Comparison of ENCODE assay signal across 8 cellular contexts in the genomic region with DNA sequence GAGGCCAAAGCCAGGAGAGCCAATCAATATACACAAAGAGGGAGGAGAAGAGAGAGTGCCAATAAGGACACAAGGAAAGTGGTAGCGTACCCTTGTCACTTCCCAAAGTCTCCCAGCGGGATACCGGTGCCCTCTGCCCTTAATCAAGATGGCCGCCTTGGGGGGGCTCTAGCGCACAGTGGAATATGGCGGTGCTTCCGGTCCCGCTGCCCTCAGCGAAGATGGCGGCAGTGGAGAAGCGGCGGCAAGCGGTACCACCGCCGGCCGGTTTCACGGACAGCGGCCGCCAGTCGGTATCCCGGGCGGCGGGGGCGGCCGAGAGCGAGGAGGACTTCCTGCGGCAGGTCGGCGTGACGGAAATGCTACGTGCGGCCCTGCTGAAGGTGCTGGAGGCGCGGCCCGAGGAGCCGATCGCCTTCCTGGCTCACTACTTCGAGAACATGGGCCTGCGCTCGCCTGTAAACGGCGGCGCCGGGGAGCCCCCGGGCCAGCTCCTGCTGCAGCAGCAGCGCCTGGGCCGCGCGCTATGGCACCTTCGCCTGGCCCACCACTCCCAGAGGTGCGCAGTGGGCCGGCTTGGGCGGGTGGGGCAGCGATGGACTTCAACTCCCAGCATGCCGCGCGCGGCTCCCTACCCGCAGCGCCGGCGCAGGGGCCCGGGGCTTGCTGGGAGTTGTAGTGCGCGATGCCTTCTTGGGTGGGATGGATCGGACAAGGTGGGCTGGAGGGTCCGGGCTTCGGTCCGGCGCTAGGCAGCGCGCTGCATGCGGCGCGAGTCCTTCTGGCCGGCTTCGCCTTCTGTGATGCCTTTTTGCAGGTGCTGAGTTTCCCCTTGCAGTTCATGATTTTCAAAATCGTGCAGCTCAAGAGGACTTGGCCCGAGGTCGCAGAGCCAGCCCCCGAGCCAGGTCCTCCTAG. TPM values are rescaled to one million over a fixed set of nuclear protein-coding genes. Genes with fewer than 3 reads are reported as not detected.
DNase-seq lines count a peak whose midpoint lies in the region; ATAC-seq and TF ChIP-seq lines count a peak whose summit lies in the region.

A gene with protein sequence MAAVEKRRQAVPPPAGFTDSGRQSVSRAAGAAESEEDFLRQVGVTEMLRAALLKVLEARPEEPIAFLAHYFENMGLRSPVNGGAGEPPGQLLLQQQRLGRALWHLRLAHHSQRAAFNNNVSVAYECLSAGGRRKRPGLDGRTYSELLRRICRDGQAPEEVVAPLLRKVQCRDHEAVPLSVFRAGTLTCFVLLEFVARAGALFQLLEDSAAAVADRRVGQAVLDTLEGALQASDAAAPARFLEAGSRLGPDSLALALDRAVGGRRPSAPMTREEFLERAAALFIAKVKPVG (plus strand): TSS at position 212 of the 918 bp plus-strand sequence. CDS start 10 bp downstream, at position 222.

- peaks cover 37% of the 10 kb centered on the region for H3K36me3 Mint-ChIP-seq in effector memory CD8-positive, alpha-beta T cell (ENCODE audit: insufficient read depth)

- CTCF ChIA-PET in activated CD8-positive, alpha-beta memory T cell treated with anti-CD3 and anti-CD28 coated beads for 36 hours (lab: Charles Lee): interaction anchor here (1.0 to 2.0 kb wide), 6 partner anchors 9 to 211 kb away, joined by 3 to 11 read pairs (median 4); no protein-coding TSS in a partner anchor

- H3K27me3 ChIP-seq in BLaER1 (no peaks in the 10 kb centered on the region), mesenchymal stem cell (ENCODE audit: control insufficient read depth in 1 of 2, insufficient read depth in 1 of 2, low read length in 2 of 2) (no peaks in the 10 kb centered on the region)

- no peaks in the 10 kb centered on the region for H3K9me3 ChIP-seq in BLaER1
- H3K9me3 ChIP-seq in mesenchymal stem cell (ENCODE audit: control insufficient read depth, low read length): no peaks in the 10 kb centered on the region

- H3K27me3 Mint-ChIP-seq in effector memory CD8-positive, alpha-beta T cell: no peaks in the 10 kb centered on the region

- peak within 1 kb of the TSS; percentile 83 to 89 for H2BK12ac ChIP-seq in mesenchymal stem cell (ENCODE audit: low read length in 2 of 2)

- H4K20me1 ChIP-seq in BLaER1: peaks cover 5% of the 10 kb centered on the region

- H3K4me3 Mint-ChIP-seq in effector memory CD8-positive, alpha-beta T cell: peak within 1 kb of the TSS; percentile 89 to 93

- peak within 1 kb of the TSS; percentile 97 for H4K91ac ChIP-seq in mesenchymal stem cell (ENCODE audit: low read length)

- H2AFZ ChIP-seq in mesenchymal stem cell (ENCODE audit: low read depth, low read length): peak within 1 kb of the TSS; percentile 97

- H3K4me2 ChIP-seq in BLaER1 (peak within 1 kb of the TSS; percentile 99), mesenchymal stem cell (ENCODE audit: low read length, poor library complexity, severe bottlenecking) (peak within 1 kb of the TSS; percentile 93)

- no peaks in the 10 kb centered on the region for H3K9me3 Mint-ChIP-seq in effector memory CD8-positive, alpha-beta T cell

- H3K23ac ChIP-seq in mesenchymal stem cell (ENCODE audit: low read length in 2 of 2): peak within 1 kb of the TSS in 1 of 2 experiments; percentile 70

- peak within 1 kb of the TSS; percentile 96 for H2BK120ac ChIP-seq in mesenchymal stem cell (ENCODE audit: low read depth, low read length)

- peak within 1 kb of the TSS; percentile 9 for H2AK5ac ChIP-seq in mesenchymal stem cell (ENCODE audit: low read length, severe bottlenecking)

- H3K27ac Mint-ChIP-seq in effector memory CD8-positive, alpha-beta T cell: peak within 1 kb of the TSS; percentile 97 to 98

- H3K4me1 Mint-ChIP-seq in effector memory CD8-positive, alpha-beta T cell (ENCODE audit: low read depth in 2 of 2): peaks cover 32 to 36% of the 10 kb centered on the region in 2 donors

- H3K4ac ChIP-seq in mesenchymal stem cell (ENCODE audit: low read depth in 1 of 2, low read length in 2 of 2): peak within 1 kb of the TSS; percentile 96 to 99

- DNase-seq in NCI-H774 (lab: John Stamatoyannopoulos, UW): peak; percentile 73
- peak in 2 of 3 experiments; percentile 55 to 63 for DNase-seq in effector memory CD8-positive, alpha-beta T cell
- DNase-seq in mesenchymal stem cell: peak; percentile 100
- peak; percentile 68 for DNase-seq in stimulated activated CD8-positive, alpha-beta memory T cell treated with anti-CD3 and anti-CD28 coated beads, Interleukin-12 subunit alpha, Interleukin-12 subunit beta, amount 100 ng/mL, for 24 hours (ENCODE audit: extremely low read depth)

- peaks cover 26% of the 10 kb centered on the region for H3K79me1 ChIP-seq in mesenchymal stem cell (replicated peaks; ENCODE audit: low read length, poor library complexity, severe bottlenecking)

- H3K9ac ChIP-seq in BLaER1: peak within 1 kb of the TSS; percentile 92
- peak within 1 kb of the TSS; percentile 98 for H3K9ac ChIP-seq in mesenchymal stem cell (ENCODE audit: low read length)

- H3K36me3 ChIP-seq in BLaER1 (peaks cover 12% of the 10 kb centered on the region), mesenchymal stem cell (ENCODE audit: control insufficient read depth in 1 of 2, insufficient read depth in 2 of 2, low read depth in 1 of 2, low read length in 2 of 2) (peaks cover 5 to 16% of the 10 kb centered on the region in 2 experiments)

- peak within 1 kb of the TSS in 1 of 2 experiments; percentile 99 for H3K14ac ChIP-seq in mesenchymal stem cell (ENCODE audit: low read length in 2 of 2)

- POLR2A ChIA-PET in activated CD8-positive, alpha-beta memory T cell treated with anti-CD3 and anti-CD28 coated beads for 36 hours (lab: Charles Lee): interaction anchor here (1.3 to 1.6 kb wide), 2 partner anchors 18 to 24 kb away, joined by 4 to 11 read pairs; a partner anchor contains a TSS

- H3K27ac ChIP-seq in BLaER1 (peak within 1 kb of the TSS; percentile 95), mesenchymal stem cell (ENCODE audit: low read length, poor library complexity, severe bottlenecking) (peak within 1 kb of the TSS; percentile 81)

- peak; percentile 59 for TF ChIP-seq POLR2A in GM19193 (IDR thresholded peaks at IDR 0.05; ENCODE audit: extremely low read depth, insufficient read depth, insufficient read length)

- H3K4me1 ChIP-seq in BLaER1 (peaks cover 65% of the 10 kb centered on the region), mesenchymal stem cell (ENCODE audit: control insufficient read depth, insufficient read depth, low read depth, low read length) (peaks cover 31% of the 10 kb centered on the region)

- H3K4me3 ChIP-seq in BLaER1 (peak within 1 kb of the TSS; percentile 91), mesenchymal stem cell (ENCODE audit: insufficient read depth in 1 of 2, low read depth in 1 of 2, low read length in 2 of 2) (peak within 1 kb of the TSS; percentile 86 to 96)

- H2BK15ac ChIP-seq in mesenchymal stem cell (ENCODE audit: low read depth, poor library complexity, severe bottlenecking): peak within 1 kb of the TSS; percentile 96

- H3K18ac ChIP-seq in mesenchymal stem cell (ENCODE audit: low read depth in 1 of 2, low read length in 2 of 2): peak within 1 kb of the TSS; percentile 91 to 97

- WGBS in mesenchymal stem cell: 2% methylated on average over 72 of the region's 81 CpGs

- peak within 1 kb of the TSS; percentile 99 for H4K8ac ChIP-seq in mesenchymal stem cell (ENCODE audit: low read length)

- H2BK5ac ChIP-seq in mesenchymal stem cell (ENCODE audit: low read depth, low read length, poor library complexity, severe bottlenecking): peak within 1 kb of the TSS; percentile 60

- peak; percentile 58 for ATAC-seq in HG03378 (IDR thresholded peaks at IDR 0.05; ENCODE audit: unreplicated experiment)
- ATAC-seq in effector memory CD8-positive, alpha-beta T cell (replicated peaks): peak; percentile 46

RNA-seq across cellular contexts. Expression of the gene that starts here (rescaled TPM):
- 10 to 100 TPM; 14.1 to 14.9 TPM for total RNA-seq in activated CD8-positive, alpha-beta memory T cell treated with anti-CD3 and anti-CD28 coated beads for 36 hours
- 10.3 TPM for polyA plus RNA-seq in mesenchymal stem cell (2013, experiment 1 of 2)
- polyA plus RNA-seq in mesenchymal stem cell (2013, experiment 2 of 2): 9.3 TPM

Comparison
In these comparisons a context has a peak if more than half of its experiments do, and no peak if none do; other contexts are left out.
1. Peak in every context shown above with its lines: DNase-seq, ATAC-seq, H3K4me3 ChIP-seq and H3K27ac ChIP-seq.